8 cellular contexts compared by ENCODE assay signal in genomic region chr18:10015941-10016819, GRCh38.
DNase-seq lines count a peak whose midpoint lies in the region; ATAC-seq lines count a peak whose summit lies in the region.

No MANE protein-coding gene starts in this region.

- intact Hi-C loops in posterior cingulate gyrus (cut with DNase I), result no loop called here

- in situ Hi-C loops in Caki2 (cut with HindIII; ENCODE audit: low pct_unique_long_range_greater_than_20kb, low sequenced_read_pairs), result no loop called here

- peak; percentile 91 for DNase-seq in Caki2 (ENCODE audit: low read depth)
- peak; percentile 51 for DNase-seq in NCI-H146 treated with DMSO at 0.1 percent for 48 hours (lab: John Stamatoyannopoulos, UW; ENCODE audit: unreplicated experiment)
- DNase-seq in epithelial cell of prostate (ENCODE audit: low read depth, low spot score), result peak; percentile 6
- DNase-seq in non-pigmented ciliary epithelial cell (ENCODE audit: low read depth), result peak; percentile 79
- DNase-seq in posterior cingulate gyrus, result no peak
- no peak for DNase-seq in ecto neural progenitor cell (ENCODE audit: low spot score)

- ATAC-seq in GM19455 (IDR thresholded peaks at IDR 0.05; ENCODE audit: unreplicated experiment) (no peak), GM21529 (IDR thresholded peaks at IDR 0.05; ENCODE audit: unreplicated experiment) (no peak)

- peak overlapping the region; percentile 22 for H3K27ac ChIP-seq in epithelial cell of prostate

Comparison
In these comparisons a context has a peak if more than half of its experiments do, and no peak if none do; other contexts are left out.
1. DNase-seq: peak in Caki2 (single experiment), NCI-H146 treated with DMSO at 0.1 percent for 48 hours (single experiment), epithelial cell of prostate (single experiment) and non-pigmented ciliary epithelial cell (single experiment); none in posterior cingulate gyrus (0 of 10) and ecto neural progenitor cell (single experiment).